Comparison of ENCODE assay signal across 8 cellular contexts in the genomic region with DNA sequence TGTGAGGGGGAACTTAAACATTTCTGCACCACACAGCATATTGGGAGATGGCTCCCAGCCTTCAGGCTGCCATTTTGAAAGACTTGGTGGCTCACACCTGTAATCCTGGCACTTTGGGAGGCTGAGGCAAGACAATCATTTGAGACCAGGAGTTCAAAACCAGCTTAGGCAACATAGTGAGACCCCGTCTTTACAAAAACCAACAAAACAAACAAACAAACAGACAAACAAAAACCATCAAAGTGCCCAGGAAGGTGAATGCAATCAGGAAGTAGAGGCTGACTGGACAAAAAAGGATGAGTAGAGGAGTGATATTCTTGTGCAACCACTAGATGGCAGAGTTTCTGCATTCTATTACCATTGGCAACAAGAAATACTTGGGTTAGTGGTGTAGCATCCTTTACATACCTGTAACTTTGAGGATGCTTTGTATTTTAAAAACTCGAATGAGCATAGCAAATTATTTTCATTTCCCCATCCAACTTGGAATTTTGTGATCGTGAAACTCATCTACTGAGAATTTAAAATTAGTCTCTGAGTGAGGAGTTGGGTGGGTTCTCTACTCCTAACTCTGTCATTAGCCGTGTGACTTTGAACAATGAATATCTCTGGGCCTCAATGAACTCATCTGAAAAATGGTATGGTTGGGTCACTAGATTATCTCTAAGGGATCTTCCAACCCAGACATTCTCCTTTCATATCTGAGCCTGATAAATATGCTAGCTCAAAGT.
DNase-seq lines count a peak whose midpoint lies in the region; ATAC-seq and TF ChIP-seq lines count a peak whose summit lies in the region.

No MANE protein-coding gene starts in this region.

- no peak overlapping the region for H3K4me3 Mint-ChIP-seq in activated CD8-positive, alpha-beta memory T cell treated with anti-CD3 and anti-CD28 coated beads, Interleukin-2, amount 10 ng/mL, durations not matched to agents 7 days and 5 days
- no peak overlapping the region for H3K4me3 Mint-ChIP-seq in endothelial cell (ENCODE audit: unreplicated experiment)

- no peaks in the 10 kb centered on the region for H3K9me3 ChIP-seq in SK-N-MC (ENCODE audit: low read depth, low read length)

- CTCF ChIA-PET in activated CD8-positive, alpha-beta memory T cell treated with anti-CD3 and anti-CD28 coated beads, Interleukin-2, amount 10 ng/mL, durations not matched to agents 7 days and 5 days (lab: Charles Lee): interaction anchor here (0.6 to 6.9 kb wide), 27 partner anchors 9 to 553 kb away, joined by 3 to 117 read pairs (median 3); no protein-coding TSS in a partner anchor

- no peak overlapping the region for H3K27ac Mint-ChIP-seq in activated CD8-positive, alpha-beta memory T cell treated with anti-CD3 and anti-CD28 coated beads, Interleukin-2, amount 10 ng/mL, durations not matched to agents 7 days and 5 days
- no peak overlapping the region for H3K27ac Mint-ChIP-seq in endothelial cell (ENCODE audit: unreplicated experiment)

- peak; percentile 73 for ATAC-seq in activated CD8-positive, alpha-beta memory T cell treated with anti-CD3 and anti-CD28 coated beads, Interleukin-2, amount 10 ng/mL, durations not matched to agents 7 days and 5 days
- ATAC-seq in GM21619 (IDR thresholded peaks at IDR 0.05; ENCODE audit: unreplicated experiment): peak; percentile 67

- H3K27ac ChIP-seq in SK-N-MC: no peak overlapping the region

- no peaks in the 10 kb centered on the region for H3K9me3 Mint-ChIP-seq in activated CD8-positive, alpha-beta memory T cell treated with anti-CD3 and anti-CD28 coated beads, Interleukin-2, amount 10 ng/mL, durations not matched to agents 7 days and 5 days (ENCODE audit: low read depth)
- no peaks in the 10 kb centered on the region for H3K9me3 Mint-ChIP-seq in endothelial cell (ENCODE audit: unreplicated experiment)

- TF ChIP-seq CTCF in endothelial cell (IDR thresholded peaks at IDR 0.05; ENCODE audit: unreplicated experiment): peak; percentile 80

- H3K36me3 ChIP-seq in SK-N-MC (ENCODE audit: insufficient read depth, low read length): no peaks in the 10 kb centered on the region

- no peak overlapping the region for H3K4me3 ChIP-seq in SK-N-MC

- no peaks in the 10 kb centered on the region for H3K36me3 Mint-ChIP-seq in activated CD8-positive, alpha-beta memory T cell treated with anti-CD3 and anti-CD28 coated beads, Interleukin-2, amount 10 ng/mL, durations not matched to agents 7 days and 5 days
- H3K36me3 Mint-ChIP-seq in endothelial cell (ENCODE audit: low read depth, unreplicated experiment): no peaks in the 10 kb centered on the region

- H3K4me1 Mint-ChIP-seq in activated CD8-positive, alpha-beta memory T cell treated with anti-CD3 and anti-CD28 coated beads, Interleukin-2, amount 10 ng/mL, durations not matched to agents 7 days and 5 days: peaks cover 19% of the 10 kb centered on the region
- no peaks in the 10 kb centered on the region for H3K4me1 Mint-ChIP-seq in endothelial cell (ENCODE audit: unreplicated experiment)

- no peak overlapping the region for H3K9ac ChIP-seq in SK-N-MC (ENCODE audit: insufficient read length)

- no peak for DNase-seq in activated CD8-positive, alpha-beta memory T cell treated with anti-CD3 and anti-CD28 coated beads, Interleukin-2, amount 10 ng/mL, durations not matched to agents 7 days and 5 days
- DNase-seq in activated CD8-positive, alpha-beta memory T cell treated with anti-CD3 and anti-CD28 coated beads, Interleukin-2, amount 50 U/mL, for 4 hours: no peak
- peak; percentile 59 for DNase-seq in MV-4-11 (lab: John Stamatoyannopoulos, UW)
- DNase-seq in SK-N-MC (ENCODE audit: low read depth, low spot score): peak; percentile 52
- DNase-seq in endothelial cell (ENCODE audit: low spot score): peak; percentile 36
- peak; percentile 27 for DNase-seq in middle frontal gyrus (ENCODE audit: extremely low spot score, low spot score)
- no peak for DNase-seq in NK-92 (lab: John Stamatoyannopoulos, UW; ENCODE audit: unreplicated experiment)

- H3K27me3 Mint-ChIP-seq in activated CD8-positive, alpha-beta memory T cell treated with anti-CD3 and anti-CD28 coated beads, Interleukin-2, amount 10 ng/mL, durations not matched to agents 7 days and 5 days: peaks cover 37% of the 10 kb centered on the region
- H3K27me3 Mint-ChIP-seq in endothelial cell (ENCODE audit: unreplicated experiment): no peaks in the 10 kb centered on the region

Comparison
In these comparisons a context has a peak if more than half of its experiments do, and no peak if none do; other contexts are left out.
1. DNase-seq: peak in MV-4-11 (single experiment), SK-N-MC (single experiment), endothelial cell (single experiment) and middle frontal gyrus (single experiment); none in activated CD8-positive, alpha-beta memory T cell treated with anti-CD3 and anti-CD28 coated beads, Interleukin-2, amount 10 ng/mL, durations not matched to agents 7 days and 5 days (single experiment), activated CD8-positive, alpha-beta memory T cell treated with anti-CD3 and anti-CD28 coated beads, Interleukin-2, amount 50 U/mL, for 4 hours (single experiment) and NK-92 (single experiment).